ENCODE assay signal across 8 cellular contexts in genomic region chr6:43506667-43507471, GRCh38. TPM values are rescaled to one million over a fixed set of nuclear protein-coding genes. Genes with fewer than 3 reads are reported as not detected.
DNase-seq lines count a peak whose midpoint lies in the region; ATAC-seq lines count a peak whose summit lies in the region.

No MANE protein-coding gene starts in this region.

- H3K27ac ChIP-seq in caudate nucleus (ENCODE audit: low read depth, low read length), result no peak overlapping the region

- DNase-seq in G401 (ENCODE audit: low spot score), result peak; percentile 90
- DNase-seq in NCI-H345 treated with DMSO at 0.1 percent for 48 hours (lab: John Stamatoyannopoulos, UW; ENCODE audit: unreplicated experiment), result peak; percentile 50
- DNase-seq in caudate nucleus (lab: John Stamatoyannopoulos, UW), result peak in 56 of 61 donors; percentile 23 to 85 (median 58)
- peak; percentile 66 for DNase-seq in kidney glomerular epithelial cell (lab: John Stamatoyannopoulos, UW)
- peak; percentile 81 to 84 for DNase-seq in stimulated activated CD4-positive, alpha-beta T cell treated with anti-CD3 and anti-CD28 coated beads, Interleukin-2, amount 100 ng/mL, for 24 hours

- peak; percentile 37 for ATAC-seq in HG03045 (IDR thresholded peaks at IDR 0.05; ENCODE audit: unreplicated experiment)
- peak; percentile 65 to 72 for ATAC-seq in activated CD4-positive, CD25-positive, alpha-beta regulatory T cell treated with anti-CD3 and anti-CD28 coated beads, Interleukin-2, amount 50 U/mL, for 24 hours
- ATAC-seq in GM21526 (IDR thresholded peaks at IDR 0.05; ENCODE audit: low FRiP score, unreplicated experiment), result no peak

- in situ Hi-C loops in G401 (cut with HindIII; ENCODE audit: low sequenced_read_pairs), result no loop called here

RNA-seq across cellular contexts. Expression of gene LRRC73, which starts 3.3 kb away (rescaled TPM):
- 0.03 TPM in 1 of 2 replicates, not detected in the other for total RNA-seq in G401 (2014; rRNA removed; shearing (Covaris generic))

RNA-seq across cellular contexts. Expression of gene YIPF3, which starts 9.9 kb away (rescaled TPM):
- total RNA-seq in G401 (2014; rRNA removed; shearing (Covaris generic)), result 49.4 and 92.9 TPM in 2 replicates

RNA-seq across cellular contexts. Expression of gene POLR1C, which starts 10.0 kb away (rescaled TPM):
- total RNA-seq in G401 (2014; rRNA removed; shearing (Covaris generic)), result 46.8 and 54.0 TPM in 2 replicates

RNA-seq across cellular contexts. Expression of gene TJAP1, which starts 29.5 kb away (rescaled TPM):
- 14.5 and 16.9 TPM in 2 replicates for total RNA-seq in G401 (2014; rRNA removed; shearing (Covaris generic))

RNA-seq across cellular contexts. Expression of gene DLK2, which starts 51.5 kb away (rescaled TPM):
- 3.1 and 3.4 TPM in 2 replicates for total RNA-seq in G401 (2014; rRNA removed; shearing (Covaris generic))
